ENCODE assay signal across 9 cellular contexts in genomic region chr6:100719883-100720682, GRCh38.
DNase-seq lines count a peak whose midpoint lies in the region; ATAC-seq, FAIRE-seq and TF ChIP-seq lines count a peak whose summit lies in the region.
"Had no signal": no experiment of that assay in that cellular context is flagged by ENCODE, and none has a peak within 500 bp of the region (broad histone marks: within the 10 kb centered on the region; RNA-seq: fewer than 3 reads in every experiment).

No MANE protein-coding gene starts in this region.

- H3K27me3 ChIP-seq in bronchial epithelial cell (ENCODE audit: control insufficient read depth, insufficient read depth, low read length) (no peaks in the 10 kb centered on the region), gastrocnemius medialis (no peaks in the 10 kb centered on the region)

- in situ Hi-C loops in gastrocnemius medialis (cut with MboI; ENCODE audit: low sequenced_read_pairs in 4 of 4) = no loop called here

- ATAC-seq in GM18909 (IDR thresholded peaks at IDR 0.05; ENCODE audit: poor library complexity, unreplicated experiment) (peak; percentile 78), gastrocnemius medialis (no peak)

- H3K4me3 ChIP-seq in bronchial epithelial cell (ENCODE audit: low read depth, low read length) (no peak overlapping the region), gastrocnemius medialis (no peak overlapping the region)

- H3K4me1 ChIP-seq in gastrocnemius medialis = no peaks in the 10 kb centered on the region

- peaks cover 1% of the 10 kb centered on the region for H3K36me3 ChIP-seq in bronchial epithelial cell (ENCODE audit: control insufficient read depth, insufficient read depth, low read length)
- H3K36me3 ChIP-seq in gastrocnemius medialis = peaks cover 0 to 16% of the 10 kb centered on the region in 2 donors

- FAIRE-seq in bronchial epithelial cell (lab: Jason Lieb, UNC) = no peak

- intact Hi-C loops in gastrocnemius medialis (cut with DNase I; ENCODE audit: low total_unique reads) = no loop called here

- H3K9me3 ChIP-seq in gastrocnemius medialis = no peaks in the 10 kb centered on the region

- TF ChIP-seq CTCF in bronchial epithelial cell (IDR thresholded peaks at IDR 0.05; ENCODE audit: insufficient read depth, low read length, severe bottlenecking) (no peak), gastrocnemius medialis (IDR thresholded peaks at IDR 0.05 in 4 of 5, conservative IDR thresholded peaks at IDR 0.05 in 1 of 5) (no peak)

- no peak for TF ChIP-seq POLR2A in gastrocnemius medialis (IDR thresholded peaks at IDR 0.05)

- H3K27ac ChIP-seq in substantia nigra (ENCODE audit: low read depth, low read length, poor library complexity, severe bottlenecking) (no peak overlapping the region), gastrocnemius medialis (no peak overlapping the region)
- H3K27ac ChIP-seq: HL-60 had no signal

- DNase-seq in AG20443 (ENCODE audit: low spot score) (peak; percentile 16), MV-4-11 (lab: John Stamatoyannopoulos, UW) (peak; percentile 13), bronchial epithelial cell (ENCODE audit: low read depth) (peak; percentile 44), medulla oblongata (ENCODE audit: extremely low spot score) (peak; percentile 45), substantia nigra (lab: John Stamatoyannopoulos, UW) (no peak), epidermal melanocyte (ENCODE audit: insufficient read length, low spot score) (no peak), gastrocnemius medialis (no peak)

Comparison
In these comparisons a context has a peak if more than half of its experiments do, and no peak if none do; other contexts are left out.
1. DNase-seq: peak in AG20443 (single experiment), MV-4-11 (single experiment), bronchial epithelial cell (single experiment) and medulla oblongata (single experiment); none in substantia nigra (0 of 49), epidermal melanocyte (single experiment) and gastrocnemius medialis (0 of 2).